In the genomic region with DNA sequence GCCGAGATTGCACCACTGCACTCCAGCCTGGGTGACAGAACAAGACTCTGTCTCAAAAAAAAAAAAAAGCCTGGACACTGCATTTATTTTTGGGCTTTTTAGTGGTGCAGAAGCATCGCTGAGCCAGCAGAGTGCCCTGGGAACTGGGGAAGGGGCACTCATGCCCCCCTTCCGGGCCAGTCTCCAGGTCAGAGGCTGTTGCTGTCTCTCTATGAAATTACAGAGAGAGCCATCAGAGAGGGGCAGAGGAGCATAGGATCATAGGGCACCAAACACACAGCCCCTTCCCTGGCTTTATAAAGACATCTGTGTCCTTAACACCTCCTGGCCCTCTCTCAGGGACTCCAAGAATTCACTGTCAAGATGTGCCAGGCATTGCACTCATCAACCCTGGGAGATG, we compare ENCODE assay signal across 32 cellular contexts.
DNase-seq lines count a peak whose midpoint lies in the region; ATAC-seq and TF ChIP-seq lines count a peak whose summit lies in the region.
"Had no signal": no experiment of that assay in that cellular context is flagged by ENCODE, and none has a peak within 500 bp of the region (broad histone marks: within the 10 kb centered on the region; RNA-seq: fewer than 3 reads in every experiment).

No MANE protein-coding gene starts in this region.

- no peaks in the 10 kb centered on the region for H3K79me2 ChIP-seq in osteoblast (ENCODE audit: insufficient read depth, low read length)

- no peaks in the 10 kb centered on the region for H4K20me1 ChIP-seq in osteoblast (ENCODE audit: insufficient read depth, low read length)
- H4K20me1 ChIP-seq: BLaER1; BLaER1 treated with 17β-estradiol and CSF1 and Interleukin-3, amounts not matched to agents 10 nM and 100 nM had no signal

- 96 to 97% methylated on average over 3 of the region's 3 CpGs for WGBS in sigmoid colon, 2 donors

- DNase-seq in mesenteric fat pad (ENCODE audit: low spot score) (peak; percentile 16), osteoblast (ENCODE audit: insufficient read length, low spot score, missing footprints) (peak; percentile 51), posterior vena cava (ENCODE audit: low spot score) (peak; percentile 60), sigmoid colon (peak; percentile 24), NCI-H1105 treated with DMSO at 0.1 percent for 48 hours (lab: John Stamatoyannopoulos, UW) (no peak), KG1 (lab: John Stamatoyannopoulos, UW) (no peak)
- DNase-seq: 8988T; ACHN; AML-193; BE2C; C1 segment of cervical spinal cord; Caco-2; Calu3; CD4-positive, alpha-beta memory T cell; CD4-positive, alpha-beta T cell; CD4-positive, CD25-positive, alpha-beta regulatory T cell; CD8-positive, alpha-beta memory T cell; CD8-positive, alpha-beta T cell; DMS 273 treated with DMSO at 0.1 percent for 48 hours; DMS153; DMS53; DMS79; DMS79 treated with DMSO at 0.1 percent for 48 hours; DND-41; EL had no signal

- TF ChIP-seq POLR2A in sigmoid colon (IDR thresholded peaks at IDR 0.05): no peak

- no peak overlapping the region for H2AFZ ChIP-seq in osteoblast (ENCODE audit: low read length)

- H3K4me1 ChIP-seq in osteoblast (ENCODE audit: insufficient read depth, low read length) (no peaks in the 10 kb centered on the region), sigmoid colon (no peaks in the 10 kb centered on the region)
- H3K4me1 ChIP-seq: A549; BE2C; BLaER1; BLaER1 treated with 17β-estradiol and CSF1 and Interleukin-3, amounts not matched to agents 10 nM and 100 nM; Caco-2 had no signal

- no peak overlapping the region for H3K4me2 ChIP-seq in osteoblast (ENCODE audit: insufficient read depth, low read length)
- H3K4me2 ChIP-seq: A549; BLaER1; BLaER1 treated with 17β-estradiol and CSF1 and Interleukin-3, amounts not matched to agents 10 nM and 100 nM had no signal

- no peaks in the 10 kb centered on the region for H3K9me3 ChIP-seq in osteoblast (ENCODE audit: low read depth, low read length)
- no peaks in the 10 kb centered on the region for H3K9me3 ChIP-seq in sigmoid colon
- H3K9me3 ChIP-seq: A549; BE2C; BLaER1; BLaER1 treated with 17β-estradiol and CSF1 and Interleukin-3, amounts not matched to agents 10 nM and 100 nM; Caco-2 had no signal

- TF ChIP-seq CTCF in osteoblast (IDR thresholded peaks at IDR 0.05; ENCODE audit: extremely low read depth, low read depth, low read length) (no peak), sigmoid colon (IDR thresholded peaks at IDR 0.05) (no peak)

- intact Hi-C loops in posterior vena cava (cut with DNase I) (no loop called here), sigmoid colon (cut with DNase I) (no loop called here)

- ATAC-seq in GM18511 (IDR thresholded peaks at IDR 0.05; ENCODE audit: unreplicated experiment) (no peak), HG03025 (IDR thresholded peaks at IDR 0.05; ENCODE audit: low FRiP score, unreplicated experiment) (no peak)
- ATAC-seq: A549; CD8-positive, alpha-beta T cell had no signal

- no peak for TF ChIP-seq EP300 in sigmoid colon (IDR thresholded peaks at IDR 0.05)

- no peaks in the 10 kb centered on the region for H3K36me3 ChIP-seq in osteoblast (ENCODE audit: insufficient read depth, low read length)
- peaks cover 0 to 33% (median 2%) of the 10 kb centered on the region in 4 donors for H3K36me3 ChIP-seq in sigmoid colon
- H3K36me3 ChIP-seq: BE2C had no signal

- H3K27ac ChIP-seq in osteoblast (ENCODE audit: low read depth, low read length) (no peak overlapping the region), sigmoid colon (no peak overlapping the region)
- H3K27ac ChIP-seq: 22Rv1; A549; BLaER1; BLaER1 treated with 17β-estradiol and CSF1 and Interleukin-3, amounts not matched to agents 10 nM and 100 nM; C4-2B had no signal

- H3K4me3 ChIP-seq in osteoblast (ENCODE audit: insufficient read depth, low read length) (no peak overlapping the region), sigmoid colon (no peak overlapping the region)
- H3K4me3 ChIP-seq: A549; BLaER1; BLaER1 treated with 17β-estradiol and CSF1 and Interleukin-3, amounts not matched to agents 10 nM and 100 nM had no signal

- H3K27me3 ChIP-seq in osteoblast (ENCODE audit: insufficient read depth, low read length) (no peaks in the 10 kb centered on the region), sigmoid colon (no peaks in the 10 kb centered on the region)
- H3K27me3 ChIP-seq: BE2C; BLaER1; BLaER1 treated with 17β-estradiol and CSF1 and Interleukin-3, amounts not matched to agents 10 nM and 100 nM had no signal

Comparison
In these comparisons a context has a peak if more than half of its experiments do, and no peak if none do; other contexts are left out.
1. DNase-seq: peak in mesenteric fat pad (single experiment), osteoblast (single experiment), posterior vena cava (single experiment) and sigmoid colon (single experiment); none in NCI-H1105 treated with DMSO at 0.1 percent for 48 hours (single experiment) and KG1 (single experiment).